8 cellular contexts compared by ENCODE assay signal in genomic region chr7:818031-818699, GRCh38. TPM values are rescaled to one million over a fixed set of nuclear protein-coding genes. Genes with fewer than 3 reads are reported as not detected.
DNase-seq lines count a peak whose midpoint lies in the region; ATAC-seq and TF ChIP-seq lines count a peak whose summit lies in the region.

No MANE protein-coding gene starts in this region.

- H2AFZ ChIP-seq in H9 (ENCODE audit: low read length): no peak overlapping the region

- peaks cover under 1% of the 10 kb centered on the region for H3K79me1 ChIP-seq in H9 (ENCODE audit: insufficient read depth, low read depth, low read length, poor library complexity, severe bottlenecking)

- H3K4me2 ChIP-seq in BLaER1: peak overlapping the region; percentile 99
- peak overlapping the region; percentile 23 for H3K4me2 ChIP-seq in H9 (ENCODE audit: insufficient read depth, insufficient read length, low read length)

- H2BK5ac ChIP-seq in H9 (ENCODE audit: insufficient read length, low read length): no peak overlapping the region

- H3K4me1 ChIP-seq in BLaER1: peaks cover 70% of the 10 kb centered on the region
- H3K4me1 ChIP-seq in H9 (ENCODE audit: insufficient read depth, low read length): no peaks in the 10 kb centered on the region
- H3K4me1 ChIP-seq in foreskin keratinocyte: peaks cover 18% of the 10 kb centered on the region
- peaks cover 0 to 71% (median 23%) of the 10 kb centered on the region in 4 donors for H3K4me1 ChIP-seq in tibial nerve

- H3K4me3 Mint-ChIP-seq in H9: peak overlapping the region; percentile 87 to 93
- H3K4me3 Mint-ChIP-seq in T-helper 17 cell: peak overlapping the region; percentile 94

- H3K9me3 Mint-ChIP-seq in H9: peaks cover 3 to 4% of the 10 kb centered on the region in 2 experiments; a peak in 2 of 5 replicates

- H3K9me3 ChIP-seq in BLaER1: no peaks in the 10 kb centered on the region
- no peaks in the 10 kb centered on the region for H3K9me3 ChIP-seq in H9 (ENCODE audit: control insufficient read depth, low read depth, low read length)
- no peaks in the 10 kb centered on the region for H3K9me3 ChIP-seq in T-helper 17 cell (ENCODE audit: control insufficient read depth, low read length, poor library complexity, severe bottlenecking)
- H3K9me3 ChIP-seq in tibial nerve: no peaks in the 10 kb centered on the region

- peaks cover 44% of the 10 kb centered on the region for H3K79me2 ChIP-seq in H9 (ENCODE audit: insufficient read depth, low read length)

- peaks cover 44 to 49% of the 10 kb centered on the region in 2 experiments for H3K4me1 Mint-ChIP-seq in H9
- H3K4me1 Mint-ChIP-seq in T-helper 17 cell: peaks cover 54% of the 10 kb centered on the region

- H3K4me3 ChIP-seq in BLaER1: peak overlapping the region; percentile 92; the same call in 1 of the 2 replicates
- no peak overlapping the region for H3K4me3 ChIP-seq in tibial nerve

- no peak overlapping the region for H3K23ac ChIP-seq in H9 (ENCODE audit: insufficient read length, low read depth, low read length)

- peaks cover 9 to 24% (median 15%) of the 10 kb centered on the region in 3 experiments for H3K36me3 Mint-ChIP-seq in H9 (ENCODE audit: insufficient read depth in 1 of 3, low read depth in 3 of 3)
- H3K36me3 Mint-ChIP-seq in T-helper 17 cell (ENCODE audit: low read depth): no peaks in the 10 kb centered on the region

- no peak overlapping the region for H3T11ph ChIP-seq in H9 (ENCODE audit: low read length)

- H3K27me3 Mint-ChIP-seq in H9 (ENCODE audit: low read depth) (no peaks in the 10 kb centered on the region; the same call in 1 of the 2 replicates), T-helper 17 cell (no peaks in the 10 kb centered on the region)

- no CpG with 5 or more reads among the region's 8 CpGs for WGBS in H9 (ENCODE audit: extremely low coverage, insufficient read length, low lambda C conversion rate)
- 80 to 88% methylated on average over 7 to 8 of the region's 8 CpGs for WGBS in tibial nerve, 2 donors

- H3K14ac ChIP-seq in H9 (ENCODE audit: insufficient read depth, low read length): no peak overlapping the region

- H3K56ac ChIP-seq in H9 (ENCODE audit: insufficient read length, low read depth, low read length): no peak overlapping the region

- DNase-seq in H9 (no peak), T-helper 17 cell (no peak), foreskin keratinocyte (peak; percentile 49 to 69), tibial nerve (ENCODE audit: low spot score in 2 of 2) (no peak), NCI-H510A treated with DMSO at 0.1 percent for 48 hours (lab: John Stamatoyannopoulos, UW) (no peak), NCI-H1930 (lab: John Stamatoyannopoulos, UW) (no peak)

- no peak overlapping the region for H2AK5ac ChIP-seq in H9 (ENCODE audit: insufficient read length, low read length)

- H2BK20ac ChIP-seq in H9 (ENCODE audit: low read depth, low read length, poor library complexity, severe bottlenecking): no peak overlapping the region

- H3K18ac ChIP-seq in H9 (ENCODE audit: insufficient read length, low read depth, low read length): no peak overlapping the region

- no peaks in the 10 kb centered on the region for H3K27me3 ChIP-seq in BLaER1
- no peaks in the 10 kb centered on the region for H3K27me3 ChIP-seq in H9 (ENCODE audit: insufficient read depth, low read length)
- no peaks in the 10 kb centered on the region for H3K27me3 ChIP-seq in foreskin keratinocyte
- H3K27me3 ChIP-seq in tibial nerve: no peaks in the 10 kb centered on the region

- no peak overlapping the region for H3K4ac ChIP-seq in H9 (ENCODE audit: low read depth, low read length)

- peaks cover 5% of the 10 kb centered on the region for H3K23me2 ChIP-seq in H9 (ENCODE audit: insufficient read length, low read depth, low read length, poor library complexity, severe bottlenecking)

- H3K27ac ChIP-seq in BLaER1 (no peak overlapping the region), H9 (ENCODE audit: insufficient read length, low read depth, low read length) (no peak overlapping the region), foreskin keratinocyte (no peak overlapping the region), tibial nerve (peak overlapping the region in 1 of 4 donors; percentile 93)

- H3K36me3 ChIP-seq in BLaER1 (peaks cover 15% of the 10 kb centered on the region), tibial nerve (peaks cover 0 to 7% (median 4%) of the 10 kb centered on the region in 3 donors)

- H4K20me1 ChIP-seq in BLaER1: peaks cover 77% of the 10 kb centered on the region
- no peaks in the 10 kb centered on the region for H4K20me1 ChIP-seq in H9 (ENCODE audit: control insufficient read depth, insufficient read depth, insufficient read length)

- no peak for TF ChIP-seq EP300 in tibial nerve (IDR thresholded peaks at IDR 0.05)

- no peak overlapping the region for H4K91ac ChIP-seq in H9 (ENCODE audit: insufficient read length, low read depth, low read length)

- no peak overlapping the region for H2BK120ac ChIP-seq in H9 (ENCODE audit: low read depth, low read length, poor library complexity, severe bottlenecking)

- ATAC-seq in T-helper 17 cell: no peak
- ATAC-seq in foreskin keratinocyte: peak; percentile 17
- ATAC-seq in GM21447 (IDR thresholded peaks at IDR 0.05; ENCODE audit: unreplicated experiment): no peak

- no peak overlapping the region for H4K5ac ChIP-seq in H9 (ENCODE audit: insufficient read length, low read depth, low read length)

- H2BK12ac ChIP-seq in H9 (ENCODE audit: insufficient read length, low read depth, low read length): no peak overlapping the region

- peak; percentile 55 for TF ChIP-seq CTCF in H9 (conservative IDR thresholded peaks at IDR 0.05)
- peak; percentile 42 for TF ChIP-seq CTCF in foreskin keratinocyte (conservative IDR thresholded peaks at IDR 0.05)
- peak in 4 of 5 experiments; percentile 20 to 46 (median 30) for TF ChIP-seq CTCF in tibial nerve (IDR thresholded peaks at IDR 0.05)

- H3K27ac Mint-ChIP-seq in H9: no peak overlapping the region
- H3K27ac Mint-ChIP-seq in T-helper 17 cell: peak overlapping the region; percentile 91

- H2BK15ac ChIP-seq in H9 (ENCODE audit: low read depth, low read length): no peak overlapping the region

- no peak overlapping the region for H3K9ac ChIP-seq in BLaER1
- H3K9ac ChIP-seq in H9 (ENCODE audit: extremely low read depth, insufficient read length, low read length): no peak overlapping the region

- TF ChIP-seq POLR2A in tibial nerve (IDR thresholded peaks at IDR 0.05): no peak

- no peak overlapping the region for H4K8ac ChIP-seq in H9 (replicated peaks; ENCODE audit: insufficient read length, low read depth, low read length)

RNA-seq across cellular contexts. Expression of gene SUN1, which starts 14.1 kb away (rescaled TPM):
- total RNA-seq in H9 (2021) (105 and 118 TPM in 2 replicates), T-helper 17 cell (10 to 100 TPM; 89.7 to 97.5 TPM), foreskin keratinocyte (87.9 and 89.1 TPM in 2 replicates), tibial nerve (100 to 1,000 TPM; 243 to 263 (median 244) TPM)
- 29.1 and 35.5 TPM in 2 replicates for polyA plus RNA-seq in foreskin keratinocyte

RNA-seq across cellular contexts. Expression of gene GET4, which starts 58.2 kb away (rescaled TPM):
- 70.2 and 75.1 TPM in 2 replicates for total RNA-seq in H9 (2021)
- total RNA-seq in T-helper 17 cell: 10 to 100 TPM; 58.5 to 81.0 TPM
- 27.0 and 32.1 TPM in 2 replicates for total RNA-seq in foreskin keratinocyte
- polyA plus RNA-seq in foreskin keratinocyte: 40.9 TPM in 2 replicates
- total RNA-seq in tibial nerve: 10 to 100 TPM; 29.8 to 50.2 (median 38.3) TPM

Comparison
In these comparisons a context has a peak if more than half of its experiments do, and no peak if none do; other contexts are left out.
1. DNase-seq: peak in foreskin keratinocyte (2 of 2); none in H9 (single experiment), T-helper 17 cell (0 of 3), tibial nerve (0 of 2), NCI-H510A treated with DMSO at 0.1 percent for 48 hours (single experiment) and NCI-H1930 (0 of 2).
2. Peak in every context shown above with its lines, with median percentiles within 50 percentile points of each other: CTCF ChIP-seq.